ENCODE assay signal across 7 cellular contexts in genomic region chr1:22611530-22611947, GRCh38. TPM values are rescaled to one million over a fixed set of nuclear protein-coding genes. Genes with fewer than 3 reads are reported as not detected.
A peak's percentile ranks its signal among the peaks of the same experiment; 100 is the strongest.
DNase-seq lines count a peak whose midpoint lies in the region; ATAC-seq, FAIRE-seq and TF ChIP-seq lines count a peak whose summit lies in the region.

No MANE protein-coding gene starts in this region.

- H3K4me1 ChIP-seq in RWPE2 (ENCODE audit: insufficient read depth, poor library complexity, severe bottlenecking) = no peaks in the 10 kb centered on the region
- no peaks in the 10 kb centered on the region for H3K4me1 ChIP-seq in small intestine (ENCODE audit: control insufficient read depth in 2 of 2, insufficient read depth in 1 of 2, low read depth in 1 of 2, low read length in 1 of 2)

- TF ChIP-seq CTCF in HFF-Myc (IDR thresholded peaks at IDR 0.05; ENCODE audit: low read depth, low read length, missing control alignments) (no peak), RWPE2 (IDR thresholded peaks at IDR 0.05; ENCODE audit: poor library complexity, severe bottlenecking) (no peak)

- no peaks in the 10 kb centered on the region for H3K9me3 Mint-ChIP-seq in activated T-helper 17 cell treated with anti-CD3 and anti-CD28 coated beads, Interleukin-2, amount 50 U/mL, for 72 hours

- H3K36me3 ChIP-seq in RWPE2 (ENCODE audit: low read depth) (no peaks in the 10 kb centered on the region), small intestine (ENCODE audit: control insufficient read depth in 2 of 2, insufficient read depth in 2 of 2, low read length in 2 of 2) (no peaks in the 10 kb centered on the region)

- H3K4me1 Mint-ChIP-seq in activated T-helper 17 cell treated with anti-CD3 and anti-CD28 coated beads, Interleukin-2, amount 50 U/mL, for 72 hours = no peaks in the 10 kb centered on the region

- H3K27ac ChIP-seq in RWPE2 (ENCODE audit: poor library complexity, severe bottlenecking) (no peak overlapping the region), small intestine (ENCODE audit: low read depth in 1 of 2, low read length in 1 of 2) (no peak overlapping the region)

- 21 to 24% (median 21%) methylated on average over 7 of the region's 7 CpGs for WGBS in small intestine, 3 donors

- peak; percentile 19 for DNase-seq in HFF-Myc (ENCODE audit: extremely low read depth, low read depth)
- DNase-seq in RWPE2 (ENCODE audit: low spot score) = no peak
- peak; percentile 51 for DNase-seq in fibroblast of peridontal ligament (ENCODE audit: extremely low read depth)
- peak; percentile 15 for DNase-seq in small intestine
- DNase-seq in NCI-H2171 treated with DMSO at 0.1 percent for 48 hours (lab: John Stamatoyannopoulos, UW) = no peak

- H3K4me3 ChIP-seq in HFF-Myc (replicated peaks; ENCODE audit: low read depth, low read length) = no peak overlapping the region
- no peak overlapping the region for H3K4me3 ChIP-seq in RWPE2 (ENCODE audit: severe bottlenecking)
- H3K4me3 ChIP-seq in small intestine (ENCODE audit: low read depth in 1 of 2, low read length in 2 of 2) = no peak overlapping the region

- H3K4me3 Mint-ChIP-seq in activated T-helper 17 cell treated with anti-CD3 and anti-CD28 coated beads, Interleukin-2, amount 50 U/mL, for 72 hours = no peak overlapping the region

- ATAC-seq in RWPE2 (ENCODE audit: low read depth) (peak; percentile 70), HG03095 (IDR thresholded peaks at IDR 0.05; ENCODE audit: unreplicated experiment) (no peak)
- no peak for ATAC-seq in activated T-helper 17 cell treated with anti-CD3 and anti-CD28 coated beads, Interleukin-2, amount 50 U/mL, for 72 hours (replicated peaks)

- peaks cover 37% of the 10 kb centered on the region for H3K27me3 ChIP-seq in RWPE2 (ENCODE audit: insufficient read depth, poor library complexity, severe bottlenecking)
- H3K27me3 ChIP-seq in small intestine (ENCODE audit: control insufficient read depth in 2 of 2, insufficient read depth in 2 of 2, low read length in 2 of 2) = peaks cover 0 to 8% of the 10 kb centered on the region in 2 donors

- no peaks in the 10 kb centered on the region for H3K9me3 ChIP-seq in RWPE2 (ENCODE audit: severe bottlenecking)
- H3K9me3 ChIP-seq in small intestine (ENCODE audit: control insufficient read depth, low read depth) = no peaks in the 10 kb centered on the region

- H3K36me3 Mint-ChIP-seq in activated T-helper 17 cell treated with anti-CD3 and anti-CD28 coated beads, Interleukin-2, amount 50 U/mL, for 72 hours (ENCODE audit: low read depth) = no peaks in the 10 kb centered on the region

- H3K27me3 Mint-ChIP-seq in activated T-helper 17 cell treated with anti-CD3 and anti-CD28 coated beads, Interleukin-2, amount 50 U/mL, for 72 hours = peaks cover 52% of the 10 kb centered on the region

- no peak overlapping the region for H3K27ac Mint-ChIP-seq in activated T-helper 17 cell treated with anti-CD3 and anti-CD28 coated beads, Interleukin-2, amount 50 U/mL, for 72 hours

- FAIRE-seq in small intestine (lab: Jason Lieb, UNC) = no peak

RNA-seq across cellular contexts. Expression of gene C1QA, which starts 24.9 kb away (rescaled TPM):
- polyA plus RNA-seq in small intestine = 100 to 1,000 TPM in 2 of 3 donors, 10 to 100 TPM in 1; 25.7 to 215 (median 128) TPM
- total RNA-seq in activated T-helper 17 cell treated with anti-CD3 and anti-CD28 coated beads, Interleukin-2, amount 50 U/mL, for 72 hours = not detected

RNA-seq across cellular contexts. Expression of gene C1QC, which starts 31.9 kb away (rescaled TPM):
- 100 to 1,000 TPM in 1 of 3 donors, 10 to 100 TPM in 2; 17.7 to 181 (median 81.6) TPM for polyA plus RNA-seq in small intestine
- total RNA-seq in activated T-helper 17 cell treated with anti-CD3 and anti-CD28 coated beads, Interleukin-2, amount 50 U/mL, for 72 hours = not detected

RNA-seq across cellular contexts. Expression of gene C1QB, which starts 41.5 kb away (rescaled TPM):
- 100 to 1,000 TPM in 2 of 3 donors, 10 to 100 TPM in 1; 33.5 to 255 (median 119) TPM for polyA plus RNA-seq in small intestine
- total RNA-seq in activated T-helper 17 cell treated with anti-CD3 and anti-CD28 coated beads, Interleukin-2, amount 50 U/mL, for 72 hours = not detected

RNA-seq across cellular contexts. Expression of gene EPHA8, which starts 48.2 kb away (rescaled TPM):
- polyA plus RNA-seq in small intestine = under 1 TPM in 1 of 3 donors, not detected in 2; 0.64 TPM
- not detected for total RNA-seq in activated T-helper 17 cell treated with anti-CD3 and anti-CD28 coated beads, Interleukin-2, amount 50 U/mL, for 72 hours

Comparison
In these comparisons a context has a peak if more than half of its experiments do, and no peak if none do; other contexts are left out.
1. DNase-seq: peak in HFF-Myc (single experiment), fibroblast of peridontal ligament (single experiment) and small intestine (single experiment); none in RWPE2 (single experiment) and NCI-H2171 treated with DMSO at 0.1 percent for 48 hours (single experiment).